In genomic region chr11:111870113-111870512, GRCh38 we compare ENCODE assay signal across 11 cellular contexts. TPM values are rescaled to one million over a fixed set of nuclear protein-coding genes. Genes with fewer than 3 reads are reported as not detected.
DNase-seq lines count a peak whose midpoint lies in the region; ATAC-seq and TF ChIP-seq lines count a peak whose summit lies in the region.
"Had no signal": no experiment of that assay in that cellular context is flagged by ENCODE, and none has a peak within 500 bp of the region (broad histone marks: within the 10 kb centered on the region; RNA-seq: fewer than 3 reads in every experiment).

No MANE protein-coding gene starts in this region.

- peaks cover 8% of the 10 kb centered on the region; the same call in 1 of the 2 replicates for H3K4me1 ChIP-seq in HUES6 (ENCODE audit: control insufficient read depth, insufficient read depth, low read length)
- peaks cover 0 to 8% of the 10 kb centered on the region in 2 donors for H3K4me1 ChIP-seq in ascending aorta
- H3K4me1 ChIP-seq in naive thymus-derived CD4-positive, alpha-beta T cell (ENCODE audit: control insufficient read depth in 2 of 2, insufficient read depth in 2 of 2, low read length in 2 of 2), result peaks cover 8 to 10% of the 10 kb centered on the region in 2 donors

- TF ChIP-seq CTCF in CD4-positive, alpha-beta T cell (IDR thresholded peaks at IDR 0.05), result no peak
- TF ChIP-seq CTCF in ascending aorta (IDR thresholded peaks at IDR 0.05), result no peak

- in situ Hi-C loops in G401 (cut with HindIII; ENCODE audit: low sequenced_read_pairs), result no loop called here

- no peak for ATAC-seq in CD4-positive, alpha-beta T cell (ENCODE audit: poor library complexity)
- ATAC-seq in naive thymus-derived CD4-positive, alpha-beta T cell, result no peak
- ATAC-seq in GM18519 (IDR thresholded peaks at IDR 0.05; ENCODE audit: low FRiP score, unreplicated experiment) (no peak), HG02840 (IDR thresholded peaks at IDR 0.05; ENCODE audit: low FRiP score, unreplicated experiment) (no peak)

- peak overlapping the region; percentile 93 for H3K27ac Mint-ChIP-seq in CD4-positive, alpha-beta T cell
- H3K27ac Mint-ChIP-seq in naive thymus-derived CD4-positive, alpha-beta T cell, result peak overlapping the region in 3 of 9 donors; percentile 87 to 95 (median 94)

- peaks cover 35% of the 10 kb centered on the region for H3K4me1 Mint-ChIP-seq in CD4-positive, alpha-beta T cell (ENCODE audit: low read depth)
- H3K4me1 Mint-ChIP-seq in naive thymus-derived CD4-positive, alpha-beta T cell, result peaks cover 9 to 41% (median 34%) of the 10 kb centered on the region in 7 donors

- H3K27ac ChIP-seq in CD4-positive, alpha-beta T cell (ENCODE audit: low read depth, low read length), result no peak overlapping the region
- H3K27ac ChIP-seq in HUES6 (ENCODE audit: low read depth, low read length), result no peak overlapping the region
- H3K27ac ChIP-seq in ascending aorta, result no peak overlapping the region
- H3K27ac ChIP-seq in naive thymus-derived CD4-positive, alpha-beta T cell (ENCODE audit: low read depth, low read length), result no peak overlapping the region

- DNase-seq in CD4-positive, alpha-beta T cell, result no peak
- no peak for DNase-seq in ascending aorta (ENCODE audit: low spot score in 2 of 2)
- no peak for DNase-seq in naive thymus-derived CD4-positive, alpha-beta T cell
- DNase-seq in NCI-H1417 treated with DMSO at 0.1 percent for 48 hours (lab: John Stamatoyannopoulos, UW), result no peak
- DNase-seq in G401 (ENCODE audit: low spot score), result no peak
- DNase-seq: activated CD4-positive, CD25-positive, alpha-beta regulatory T cell treated with anti-CD3 and anti-CD28 coated beads, Interleukin-2, amount 50 U/mL, for 72 hours had no signal

- no peak overlapping the region for H3K9ac ChIP-seq in HUES6 (ENCODE audit: low read length)

- H3K27me3 ChIP-seq in CD4-positive, alpha-beta T cell (ENCODE audit: control insufficient read depth, insufficient read depth, low read length), result no peaks in the 10 kb centered on the region
- H3K27me3 ChIP-seq in HUES6 (ENCODE audit: control insufficient read depth, insufficient read depth, low read length) (no peaks in the 10 kb centered on the region), ascending aorta (no peaks in the 10 kb centered on the region)
- no peaks in the 10 kb centered on the region for H3K27me3 ChIP-seq in naive thymus-derived CD4-positive, alpha-beta T cell (ENCODE audit: control insufficient read depth in 2 of 2, insufficient read depth in 2 of 2, low read length in 2 of 2)
- H3K27me3 ChIP-seq: brain microvascular endothelial cell had no signal

- no peaks in the 10 kb centered on the region for H3K27me3 Mint-ChIP-seq in CD4-positive, alpha-beta T cell
- no peaks in the 10 kb centered on the region for H3K27me3 Mint-ChIP-seq in naive thymus-derived CD4-positive, alpha-beta T cell
- H3K27me3 Mint-ChIP-seq: IgD-negative memory B cell had no signal

- CTCF ChIA-PET in CD4-positive, alpha-beta T cell (lab: Charles Lee), result interaction anchor here (1.1 to 1.2 kb wide), 3 partner anchors 8 to 283 kb away, joined by 3 to 4 read pairs (median 3); no protein-coding TSS in a partner anchor
- CTCF ChIA-PET in naive thymus-derived CD4-positive, alpha-beta T cell (lab: Charles Lee), result interaction anchor here (2.1 kb wide), 1 partner anchor 61 kb away, joined by 5 read pairs; no protein-coding TSS in a partner anchor

- POLR2A ChIA-PET in CD4-positive, alpha-beta T cell (lab: Charles Lee), result interaction anchor here (1.8 to 2.9 kb wide), 5 partner anchors 10 to 267 kb away, joined by 5 to 26 read pairs (median 11); partner anchors contain the start of genes PPP2R1B, SDHD and TIMM8B
- POLR2A ChIA-PET in naive thymus-derived CD4-positive, alpha-beta T cell (lab: Charles Lee), result interaction anchor here (0.6 to 2.9 kb wide), 4 partner anchors 11 to 241 kb away, joined by 3 to 22 read pairs (median 4); no protein-coding TSS in a partner anchor

- H3K36me3 Mint-ChIP-seq in CD4-positive, alpha-beta T cell (ENCODE audit: low read depth), result peaks cover 50% of the 10 kb centered on the region
- H3K36me3 Mint-ChIP-seq in naive thymus-derived CD4-positive, alpha-beta T cell, result peaks cover 4 to 34% (median 20%) of the 10 kb centered on the region in 5 donors

- no peaks in the 10 kb centered on the region for H3K9me3 Mint-ChIP-seq in CD4-positive, alpha-beta T cell
- H3K9me3 Mint-ChIP-seq in naive thymus-derived CD4-positive, alpha-beta T cell, result peaks cover 0 to 4% (median 0%) of the 10 kb centered on the region in 11 donors
- H3K9me3 Mint-ChIP-seq: IgD-negative memory B cell had no signal

- intact Hi-C loops in CD4-positive, alpha-beta T cell (cut with DNase I, micrococcal nuclease), result loop anchor here in 1 of 2 experiments (2.0 to 5.0 kb wide), 3 partner anchors 103 to 1442 kb away; partner anchors contain the start of genes PPP2R1B and TTC12
- intact Hi-C loops in ascending aorta (cut with DNase I), result loop anchor here (2.0 to 5.0 kb wide), 3 partner anchors 41 to 202 kb away; partner anchors contain the start of genes CRYAB, NKAPD1 and PIH1D2
- intact Hi-C loops in naive thymus-derived CD4-positive, alpha-beta T cell (cut with micrococcal nuclease), result loop anchor here (2.0 to 10.0 kb wide), 9 partner anchors 57 to 2005 kb away; partner anchors contain the start of genes DLAT (in 2 of the 2), SDHD (in 2 of the 2), SIK2 (in 2 of the 2) and TIMM8B (in 2 of the 2)

- H3K36me3 ChIP-seq in HUES6 (ENCODE audit: control insufficient read depth, insufficient read depth, low read length) (peaks cover 24% of the 10 kb centered on the region), ascending aorta (peaks cover 20 to 27% of the 10 kb centered on the region in 2 donors)
- peaks cover 0 to 31% (median 2%) of the 10 kb centered on the region in 3 experiments for H3K36me3 ChIP-seq in naive thymus-derived CD4-positive, alpha-beta T cell (ENCODE audit: control insufficient read depth in 2 of 3, insufficient read depth in 3 of 3, low read length in 3 of 3)

- H3K4me3 ChIP-seq in HUES6 (ENCODE audit: low read depth, low read length) (peak overlapping the region; percentile 87), ascending aorta (peak overlapping the region; percentile 92 to 97)
- no peak overlapping the region for H3K4me3 ChIP-seq in naive thymus-derived CD4-positive, alpha-beta T cell (ENCODE audit: low read length)

- peak overlapping the region; percentile 48 for H3K4me3 Mint-ChIP-seq in CD4-positive, alpha-beta T cell
- peak overlapping the region in 8 of 10 donors; percentile 36 to 96 (median 42) for H3K4me3 Mint-ChIP-seq in naive thymus-derived CD4-positive, alpha-beta T cell

- no peaks in the 10 kb centered on the region for H3K9me3 ChIP-seq in CD4-positive, alpha-beta T cell (ENCODE audit: control insufficient read depth, low read length)
- H3K9me3 ChIP-seq in HUES6 (ENCODE audit: control insufficient read depth, insufficient read depth, low read depth, low read length) (no peaks in the 10 kb centered on the region), ascending aorta (no peaks in the 10 kb centered on the region)
- H3K9me3 ChIP-seq in naive thymus-derived CD4-positive, alpha-beta T cell (ENCODE audit: control insufficient read depth in 2 of 3, low read length in 3 of 3), result no peaks in the 10 kb centered on the region

RNA-seq across cellular contexts. Expression of gene ALG9, which starts 1.3 kb away (rescaled TPM):
- total RNA-seq in CD4-positive, alpha-beta T cell, result 10 to 100 TPM; 31.1 to 33.4 TPM
- 16.8 TPM for total RNA-seq in ascending aorta
- 10 to 100 TPM; 16.4 to 30.2 (median 29.2) TPM for total RNA-seq in naive thymus-derived CD4-positive, alpha-beta T cell
- polyA plus RNA-seq in naive thymus-derived CD4-positive, alpha-beta T cell, result 10 to 100 TPM; 14.1 to 20.3 TPM
- 55.8 and 71.4 TPM in 2 replicates for total RNA-seq in G401 (2014; rRNA removed; shearing (Covaris generic))

RNA-seq across cellular contexts. Expression of gene FDXACB1, which starts 8.9 kb away (rescaled TPM):
- 1 to 10 TPM; 3.4 to 3.9 TPM for total RNA-seq in CD4-positive, alpha-beta T cell
- total RNA-seq in ascending aorta, result 0.53 TPM
- total RNA-seq in naive thymus-derived CD4-positive, alpha-beta T cell, result 1 to 10 TPM; 2.7 to 6.0 (median 5.3) TPM
- polyA plus RNA-seq in naive thymus-derived CD4-positive, alpha-beta T cell, result 10 to 100 TPM in 1 of 2 donors, 1 to 10 TPM in 1; 6.9 to 11.3 TPM
- total RNA-seq in G401 (2014; rRNA removed; shearing (Covaris generic)), result 0.68 and 3.0 TPM in 2 replicates

RNA-seq across cellular contexts. Expression of gene CFAP68, which starts 9.2 kb away (rescaled TPM):
- total RNA-seq in CD4-positive, alpha-beta T cell, result 10 to 100 TPM; 18.7 to 21.0 TPM
- total RNA-seq in ascending aorta, result not detected
- 10 to 100 TPM; 13.7 to 24.9 (median 18.3) TPM for total RNA-seq in naive thymus-derived CD4-positive, alpha-beta T cell
- 10 to 100 TPM; 34.5 to 39.4 TPM for polyA plus RNA-seq in naive thymus-derived CD4-positive, alpha-beta T cell
- 41.0 and 66.8 TPM in 2 replicates for total RNA-seq in G401 (2014; rRNA removed; shearing (Covaris generic))

RNA-seq across cellular contexts. Expression of gene CRYAB, which starts 41.5 kb away (rescaled TPM):
- total RNA-seq in CD4-positive, alpha-beta T cell, result not detected
- 288 TPM for total RNA-seq in ascending aorta
- total RNA-seq in naive thymus-derived CD4-positive, alpha-beta T cell, result not detected
- polyA plus RNA-seq in naive thymus-derived CD4-positive, alpha-beta T cell, result not detected
- 153 and 175 TPM in 2 replicates for total RNA-seq in G401 (2014; rRNA removed; shearing (Covaris generic))
- polyA plus RNA-seq: IgD-negative memory B cell had no signal

RNA-seq across cellular contexts. Expression of gene HSPB2, which starts 42.4 kb away (rescaled TPM):
- not detected for total RNA-seq in CD4-positive, alpha-beta T cell
- not detected for total RNA-seq in ascending aorta
- not detected for total RNA-seq in naive thymus-derived CD4-positive, alpha-beta T cell
- not detected for polyA plus RNA-seq in naive thymus-derived CD4-positive, alpha-beta T cell
- total RNA-seq in G401 (2014; rRNA removed; shearing (Covaris generic)), result 11.7 and 30.6 TPM in 2 replicates
- polyA plus RNA-seq: IgD-negative memory B cell had no signal

Comparison
In these comparisons a context has a peak if more than half of its experiments do, and no peak if none do; other contexts are left out.
1. RNA of gene CFAP68, which starts 9.2 kb away (total RNA-seq): 41.0 to 66.8 TPM in G401, 18.7 to 21.0 TPM in CD4-positive, alpha-beta T cell and 13.7 to 24.9 TPM in naive thymus-derived CD4-positive, alpha-beta T cell; not detected in ascending aorta (single experiment); every median in the first group is over 10 times any median in the second.